Comparison of ENCODE assay signal across 26 cellular contexts in the genomic region with DNA sequence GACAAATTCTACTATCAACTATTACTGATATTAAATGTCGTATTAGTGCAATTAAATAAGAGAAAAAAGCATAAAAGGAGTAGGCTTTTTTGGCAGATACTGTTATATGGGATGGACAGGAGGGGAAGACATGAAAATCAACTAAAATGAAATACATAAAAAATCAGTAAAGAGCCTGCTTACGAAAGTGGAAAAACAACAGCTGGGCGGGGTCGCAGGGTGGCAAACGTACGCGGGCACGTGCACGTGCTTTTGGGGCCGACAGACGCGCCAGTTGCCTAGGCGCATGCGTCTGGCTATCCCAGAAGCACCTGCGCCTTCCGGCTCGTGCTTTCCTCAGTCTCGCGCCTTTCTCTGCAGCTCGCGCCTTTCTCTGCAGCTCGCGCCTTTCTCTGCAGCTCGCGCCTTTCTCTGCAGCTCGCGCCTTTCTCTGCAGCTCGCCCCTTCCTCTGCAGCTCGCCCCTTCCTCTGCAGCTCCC. TPM values are rescaled to one million over a fixed set of nuclear protein-coding genes. Genes with fewer than 3 reads are reported as not detected.
DNase-seq lines count a peak whose midpoint lies in the region; ATAC-seq, FAIRE-seq and TF ChIP-seq lines count a peak whose summit lies in the region.
"Had no signal": no experiment of that assay in that cellular context is flagged by ENCODE, and none has a peak within 500 bp of the region (broad histone marks: within the 10 kb centered on the region; RNA-seq: fewer than 3 reads in every experiment).

A gene (plus strand): TSS at position 51 of the 479 bp plus-strand sequence. CDS start 498 bp downstream, outside the sequence.

- no peak for FAIRE-seq in K562 (lab: Jason Lieb, UNC)
- FAIRE-seq: A549, GM12878, GM12892, GM18507 had no signal

- no peak for TF ChIP-seq RAD21 in K562 (CRISPR knock-in tag; conservative IDR thresholded peaks at IDR 0.05 in 1 of 2, IDR thresholded peaks at IDR 0.05 in 1 of 2)

- no TSS peak for BruUV-seq in K562 (replicated peaks; lab: Mats Ljungman, UMichigan)

- H3K9me1 ChIP-seq in K562 (ENCODE audit: control insufficient read depth, insufficient read depth, low read length), result no peaks in the 10 kb centered on the region

- no peak within 1 kb of the TSS for H3K9ac ChIP-seq in K562 (ENCODE audit: insufficient read depth in 1 of 2, low read depth in 2 of 2, low read length in 2 of 2)
- H3K9ac ChIP-seq: BLaER1 had no signal

- in situ Hi-C loops in K562 (cut with MboI), result no loop called here

- intact Hi-C loops in K562 (cut with micrococcal nuclease) (no loop called here), testis (cut with DNase I; ENCODE audit: low total_unique reads) (no loop called here)

- H3K36me3 ChIP-seq in K562 (ENCODE audit: control insufficient read depth, insufficient read depth, low read length) (peaks cover 23% of the 10 kb centered on the region; the same call in 2 of the 3 replicates), osteoblast (ENCODE audit: insufficient read depth, low read length) (peaks cover 19% of the 10 kb centered on the region), testis (ENCODE audit: low read depth, missing control alignments) (no peaks in the 10 kb centered on the region)

- H3K4me2 ChIP-seq in K562 (ENCODE audit: insufficient read depth, low read length), result no peak within 1 kb of the TSS
- H3K4me2 ChIP-seq in osteoblast (ENCODE audit: insufficient read depth, low read length), result no peak within 1 kb of the TSS
- H3K4me2 ChIP-seq: A549, BLaER1 had no signal

- H3K79me2 ChIP-seq in K562 (ENCODE audit: control insufficient read depth, insufficient read depth, low read length), result no peaks in the 10 kb centered on the region
- H3K79me2 ChIP-seq in osteoblast (ENCODE audit: insufficient read depth, low read length), result no peaks in the 10 kb centered on the region

- H3K4me3 ChIP-seq in K562 (no peak within 1 kb of the TSS), osteoblast (ENCODE audit: insufficient read depth, low read length) (no peak within 1 kb of the TSS), testis (peak within 1 kb of the TSS in 1 of 2 donors; percentile 21)
- H3K4me3 ChIP-seq: A549, BLaER1, GM12878 had no signal

- ATAC-seq in K562 (no peak), HG03045 (IDR thresholded peaks at IDR 0.05; ENCODE audit: unreplicated experiment) (no peak), HG03469 (IDR thresholded peaks at IDR 0.05; ENCODE audit: unreplicated experiment) (no peak)
- ATAC-seq: A549, GM12878 had no signal

- POLR2A ChIA-PET in K562 (lab: Yijun Ruan, JAX), result interaction anchor here (1.1 kb wide), 1 partner anchor 16 kb away, joined by 4 read pairs; a partner anchor contains a TSS

- CTCF ChIA-PET in K562 (lab: Yijun Ruan, JAX; ENCODE audit: low intra/inter-chr PET ratio), result no interaction called here

- TF ChIP-seq POLR2A in K562 (conservative IDR thresholded peaks at IDR 0.05), result no peak
- no peak for TF ChIP-seq POLR2A in testis (IDR thresholded peaks at IDR 0.05)

- no peaks in the 10 kb centered on the region; the same call in 1 of the 2 replicates for H3K9me3 ChIP-seq in K562 (replicated peaks; ENCODE audit: control insufficient read depth, insufficient read depth, low read depth, low read length)
- H3K9me3 ChIP-seq in osteoblast (ENCODE audit: low read depth, low read length), result no peaks in the 10 kb centered on the region
- H3K9me3 ChIP-seq in testis, result no peaks in the 10 kb centered on the region
- H3K9me3 ChIP-seq: A549, BE2C had no signal

- H2AFZ ChIP-seq in K562 (ENCODE audit: low read depth, low read length) (no peak within 1 kb of the TSS), osteoblast (ENCODE audit: low read length) (no peak within 1 kb of the TSS)

- no peaks in the 10 kb centered on the region for H4K20me1 ChIP-seq in K562 (replicated peaks; ENCODE audit: control insufficient read depth, insufficient read depth, low read length)
- no peaks in the 10 kb centered on the region for H4K20me1 ChIP-seq in osteoblast (ENCODE audit: insufficient read depth, low read length)
- H4K20me1 ChIP-seq: BLaER1 had no signal

- H3K27me3 ChIP-seq in K562 (ENCODE audit: control insufficient read depth in 2 of 2, insufficient read depth in 2 of 2, low read length in 2 of 2), result no peaks in the 10 kb centered on the region
- no peaks in the 10 kb centered on the region for H3K27me3 ChIP-seq in osteoblast (ENCODE audit: insufficient read depth, low read length)
- H3K27me3 ChIP-seq in testis, result no peaks in the 10 kb centered on the region
- H3K27me3 ChIP-seq: BE2C, BLaER1 had no signal

- no peak for TF ChIP-seq EP300 in K562 (IDR thresholded peaks at IDR 0.05; ENCODE audit: low read length)

- no peak for TF ChIP-seq CTCF in K562 (IDR thresholded peaks at IDR 0.05 in 2 of 3, conservative IDR thresholded peaks at IDR 0.05 in 1 of 3; ENCODE audit: insufficient read depth in 2 of 3, low read depth in 1 of 3, low read length in 3 of 3)
- TF ChIP-seq CTCF in osteoblast (IDR thresholded peaks at IDR 0.05; ENCODE audit: extremely low read depth, low read depth, low read length), result no peak
- TF ChIP-seq CTCF in testis (IDR thresholded peaks at IDR 0.05), result no peak

- DNase-seq in K562 (ENCODE audit: extremely low read depth in 1 of 4, low spot score in 3 of 4) (no peak), osteoblast (ENCODE audit: insufficient read length, low spot score, missing footprints) (peak; percentile 38), testis (peak; percentile 31)
- DNase-seq: AML-193; BE2C; C1 segment of cervical spinal cord; CD4-positive, alpha-beta memory T cell; CD4-positive, CD25-positive, alpha-beta regulatory T cell; CD8-positive, alpha-beta memory T cell; COR-L47; DMS 273 treated with DMSO at 0.1 percent for 48 hours; DMS153; DMS53; DMS79; DND-41; EL; GDM1 had no signal

- H3K4me1 ChIP-seq in K562 (replicated peaks in 1 of 2; ENCODE audit: control insufficient read depth in 2 of 2, insufficient read depth in 2 of 2, low read length in 2 of 2) (no peaks in the 10 kb centered on the region), osteoblast (ENCODE audit: insufficient read depth, low read length) (no peaks in the 10 kb centered on the region), testis (no peaks in the 10 kb centered on the region)
- H3K4me1 ChIP-seq: A549, BE2C, BLaER1 had no signal

- H3K27ac ChIP-seq in K562 (ENCODE audit: extremely low read depth, low read depth, low read length) (no peak within 1 kb of the TSS), osteoblast (ENCODE audit: low read depth, low read length) (no peak within 1 kb of the TSS), testis (no peak within 1 kb of the TSS)
- H3K27ac ChIP-seq: 22Rv1, A549, BLaER1 had no signal

- 95% methylated on average over 4 of the region's 29 CpGs for WGBS in K562 (ENCODE audit: insufficient coverage, low coverage, missing lambda C conversion rate)
- WGBS in testis, 2 donors, result 71 to 84% methylated on average over 22 to 29 of the region's 29 CpGs

TF ChIP-seq in K562, 482 proteins besides CTCF, POLR2A, EP300 and RAD21:
- TF ChIP-seq, protein P1, sequence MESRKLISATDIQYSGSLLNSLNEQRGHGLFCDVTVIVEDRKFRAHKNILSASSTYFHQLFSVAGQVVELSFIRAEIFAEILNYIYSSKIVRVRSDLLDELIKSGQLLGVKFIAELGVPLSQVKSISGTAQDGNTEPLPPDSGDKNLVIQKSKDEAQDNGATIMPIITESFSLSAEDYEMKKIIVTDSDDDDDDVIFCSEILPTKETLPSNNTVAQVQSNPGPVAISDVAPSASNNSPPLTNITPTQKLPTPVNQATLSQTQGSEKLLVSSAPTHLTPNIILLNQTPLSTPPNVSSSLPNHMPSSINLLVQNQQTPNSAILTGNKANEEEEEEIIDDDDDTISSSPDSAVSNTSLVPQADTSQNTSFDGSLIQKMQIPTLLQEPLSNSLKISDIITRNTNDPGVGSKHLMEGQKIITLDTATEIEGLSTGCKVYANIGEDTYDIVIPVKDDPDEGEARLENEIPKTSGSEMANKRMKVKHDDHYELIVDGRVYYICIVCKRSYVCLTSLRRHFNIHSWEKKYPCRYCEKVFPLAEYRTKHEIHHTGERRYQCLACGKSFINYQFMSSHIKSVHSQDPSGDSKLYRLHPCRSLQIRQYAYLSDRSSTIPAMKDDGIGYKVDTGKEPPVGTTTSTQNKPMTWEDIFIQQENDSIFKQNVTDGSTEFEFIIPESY (CRISPR knock-in tag; IDR thresholded peaks at IDR 0.05), result peak; percentile 52; the same call in 1 of the 2 replicates
- no peak for TF ChIP-seq NEUROD1 (IDR thresholded peaks at IDR 0.05; ENCODE audit: borderline replicate concordance, low read depth, low read length, partially characterized antibody)

RNA-seq across cellular contexts. Expression of the gene that starts here (rescaled TPM):
- 1.4 and 6.4 TPM in 2 replicates for total RNA-seq in K562 (2011; cell fraction: chromatin; rRNA removed; ENCODE audit: low replicate concordance)
- 1.2 and 2.0 TPM in 2 replicates for total RNA-seq in K562 (2011; cell fraction: nucleolus; rRNA removed)
- 4.2 and 7.0 TPM in 2 replicates for total RNA-seq in K562 (2011; cell fraction: nucleoplasm; rRNA removed)
- total RNA-seq in K562 (2014; rRNA removed), result 1.0 TPM in 2 replicates
- 1.0 and 1.3 TPM in 2 replicates for total RNA-seq in K562 (2014; rRNA removed; fragmentation: Illumina TruSeq; extraction: Trizol)
- 1.0 and 1.2 TPM in 2 replicates for total RNA-seq in K562 (2015; rRNA removed; fragmentation: Illumina TruSeq; extraction: Trizol)
- 2.2 TPM in 2 replicates for total RNA-seq in K562 (2021)
- polyA plus RNA-seq in K562 (2011; rRNA removed), result 1.1 and 1.2 TPM in 2 replicates
- 1.0 and 1.3 TPM in 2 replicates for polyA plus RNA-seq in K562 (2011; cell fraction: cytosol; rRNA removed)
- polyA plus RNA-seq in K562 (2011; cell fraction: nucleus; rRNA removed), result 1.1 and 1.9 TPM in 2 replicates
- polyA plus RNA-seq in K562 (2012), result 2.0 and 2.3 TPM in 2 replicates
- polyA plus RNA-seq in K562 (2014; fragmentation: Illumina TruSeq; extraction: Trizol), result 1.9 and 2.4 TPM in 2 replicates
- under 1 TPM; 0.77 to 0.87 TPM for polyA plus RNA-seq in K562 (2014; fragmentation: Nextera tagmentation; extraction: Ambion mirVana)
- 0.53 and 1.7 TPM in 2 replicates for polyA plus RNA-seq in K562 (2014; rRNA removed)
- polyA minus RNA-seq in K562 (2011; rRNA and poly(A)+ RNA removed), result 1.7 and 1.9 TPM in 2 replicates
- polyA minus RNA-seq in K562 (2011; cell fraction: cytosol; rRNA and poly(A)+ RNA removed), result 1.0 and 1.6 TPM in 2 replicates
- 1.1 and 1.8 TPM in 2 replicates for polyA minus RNA-seq in K562 (2011; cell fraction: nucleus; rRNA and poly(A)+ RNA removed)
- 1.4 and 2.4 TPM in 2 replicates for total RNA-seq in osteoblast
- total RNA-seq in testis, result 10 to 100 TPM; 11.7 to 15.6 TPM
- 8.3 TPM for polyA plus RNA-seq in testis (ENCODE audit: insufficient read depth, low read depth, low replicate concordance)
- total RNA-seq: G401 had no signal

Comparison
In these comparisons a context has a peak if more than half of its experiments do, and no peak if none do; other contexts are left out.
1. DNase-seq: peak in osteoblast (single experiment) and testis (single experiment); none in K562 (0 of 4).